Comparison of ENCODE assay signal across 8 cellular contexts in genomic region chr19:50046649-50047503, GRCh38. TPM values are rescaled to one million over a fixed set of nuclear protein-coding genes. Genes with fewer than 3 reads are reported as not detected.
DNase-seq lines count a peak whose midpoint lies in the region; ATAC-seq and TF ChIP-seq lines count a peak whose summit lies in the region.

No MANE protein-coding gene starts in this region.

- in situ Hi-C loops in GM23248 (cut with MboI) = no loop called here

- no peak overlapping the region for H3K27ac Mint-ChIP-seq in nephron

- H3K4me1 ChIP-seq in GM23248 (ENCODE audit: insufficient read depth) = no peaks in the 10 kb centered on the region

- POLR2A ChIA-PET in AG04450 (lab: Yijun Ruan, JAX) = no interaction called here

- H3K27ac ChIP-seq in AG04450 (ENCODE audit: low read depth, low read length) (no peak overlapping the region), GM23248 (no peak overlapping the region), substantia nigra (ENCODE audit: low read depth, low read length, poor library complexity, severe bottlenecking) (no peak overlapping the region)

- no peak for DNase-seq in AG04450 (ENCODE audit: low read depth, low spot score)
- peak; percentile 71 for DNase-seq in GM23248
- peak; percentile 73 for DNase-seq in activated CD4-positive, CD25-positive, alpha-beta regulatory T cell treated with anti-CD3 and anti-CD28 coated beads, Interleukin-2, amount 50 U/mL, for 72 hours
- peak; percentile 42 for DNase-seq in dedifferentiated amniotic fluid mesenchymal stem cell (ENCODE audit: extremely low spot score)
- peak in 45 of 49 donors; percentile 1 to 79 (median 51) for DNase-seq in substantia nigra (lab: John Stamatoyannopoulos, UW)
- DNase-seq in epidermal melanocyte (ENCODE audit: insufficient read length, low spot score) = no peak

- H3K9me3 Mint-ChIP-seq in nephron = peaks cover 64% of the 10 kb centered on the region

- H3K36me3 ChIP-seq in GM23248 (ENCODE audit: low read depth) = peaks cover 36% of the 10 kb centered on the region

- WGBS in GM23248 (ENCODE audit: low coverage in 1 of 2, low lambda C conversion rate in 2 of 2, missing lambda C conversion rate in 2 of 2), 2 experiments = 56 to 58% methylated on average over 14 of the region's 14 CpGs

- no peaks in the 10 kb centered on the region for H3K9me2 ChIP-seq in GM23248 (ENCODE audit: insufficient read depth)

- H3K27me3 ChIP-seq in AG04450 (ENCODE audit: control insufficient read depth, insufficient read depth, low read length) (no peaks in the 10 kb centered on the region), GM23248 (replicated peaks; ENCODE audit: insufficient read depth) (no peaks in the 10 kb centered on the region)

- no peak overlapping the region for H3K4me3 ChIP-seq in AG04450 (ENCODE audit: low read depth, low read length)
- no peak overlapping the region for H3K4me3 ChIP-seq in GM23248

- H3K4me3 Mint-ChIP-seq in nephron = no peak overlapping the region

- H3K4me1 Mint-ChIP-seq in nephron = peaks cover 5% of the 10 kb centered on the region

- CTCF ChIA-PET in AG04450 (lab: Charles Lee) = interaction anchor here (0.8 kb wide), 1 partner anchor 18 kb away, joined by 3 read pairs; no protein-coding TSS in a partner anchor

- H2AFZ ChIP-seq in GM23248 = no peak overlapping the region

- H3F3A ChIP-seq in GM23248 (ENCODE audit: insufficient read depth) = no peaks in the 10 kb centered on the region; the same call in 1 of the 2 replicates

- H3K9me3 ChIP-seq in AG04450 (ENCODE audit: control insufficient read depth, insufficient read depth, low read length) (peaks cover 84% of the 10 kb centered on the region), GM23248 (ENCODE audit: low read depth) (no peaks in the 10 kb centered on the region)

- ATAC-seq in HG03565 (IDR thresholded peaks at IDR 0.05; ENCODE audit: unreplicated experiment) = no peak

- H3K27me3 Mint-ChIP-seq in nephron (ENCODE audit: low read depth) = no peaks in the 10 kb centered on the region

- no peak overlapping the region for H3K4me2 ChIP-seq in GM23248 (ENCODE audit: unreplicated experiment)

- H3K36me3 Mint-ChIP-seq in nephron (ENCODE audit: low read depth) = peaks cover 77% of the 10 kb centered on the region

- no peak overlapping the region for H3K9ac ChIP-seq in GM23248

- TF ChIP-seq CTCF in AG04450 (IDR thresholded peaks at IDR 0.05; ENCODE audit: low read depth, low read length) (peak; percentile 48), nephron (IDR thresholded peaks at IDR 0.05; ENCODE audit: unreplicated experiment in 3 of 3) (peak; percentile 42 to 54 (median 45))

- no peaks in the 10 kb centered on the region for H4K20me1 ChIP-seq in GM23248 (ENCODE audit: insufficient read depth)

- no peaks in the 10 kb centered on the region for H3K79me2 ChIP-seq in GM23248 (ENCODE audit: insufficient read depth)

RNA-seq across cellular contexts. Expression of gene ZNF473, which starts 21.1 kb away (rescaled TPM):
- polyA plus RNA-seq in AG04450 (2011; rRNA removed) (6.2 and 6.5 TPM in 2 replicates), GM23248 (2016; fragmentation: Nextera tagmentation; extraction: Ambion mirVana) (4.5 and 5.0 TPM in 2 replicates)
- 10.3 TPM in 2 replicates for polyA minus RNA-seq in AG04450 (2011; rRNA and poly(A)+ RNA removed)
- total RNA-seq in GM23248 (2014; rRNA removed; shearing (Covaris generic)) = 6.6 and 12.5 TPM in 2 replicates

RNA-seq across cellular contexts. Expression of gene VRK3, which starts 21.7 kb away (rescaled TPM):
- polyA plus RNA-seq in AG04450 (2011; rRNA removed) (22.5 and 24.7 TPM in 2 replicates), GM23248 (2016; fragmentation: Nextera tagmentation; extraction: Ambion mirVana) (30.8 and 32.2 TPM in 2 replicates)
- polyA minus RNA-seq in AG04450 (2011; rRNA and poly(A)+ RNA removed) = 19.8 and 20.5 TPM in 2 replicates
- total RNA-seq in GM23248 (2014; rRNA removed; shearing (Covaris generic)) = 25.4 and 45.6 TPM in 2 replicates

Comparison
In these comparisons a context has a peak if more than half of its experiments do, and no peak if none do; other contexts are left out.
1. DNase-seq: peak in GM23248 (single experiment), activated CD4-positive, CD25-positive, alpha-beta regulatory T cell treated with anti-CD3 and anti-CD28 coated beads, Interleukin-2, amount 50 U/mL, for 72 hours (single experiment), dedifferentiated amniotic fluid mesenchymal stem cell (single experiment) and substantia nigra (45 of 49); none in AG04450 (single experiment) and epidermal melanocyte (single experiment).